In genomic region chr16:728131-728889, GRCh38 we compare ENCODE assay signal across 8 cellular contexts. TPM values are rescaled to one million over a fixed set of nuclear protein-coding genes. Genes with fewer than 3 reads are reported as not detected.
DNase-seq lines count a peak whose midpoint lies in the region; ATAC-seq and TF ChIP-seq lines count a peak whose summit lies in the region.

No MANE protein-coding gene starts in this region.

- peak overlapping the region; percentile 29 to 78; a peak in 3 of 4 replicates for H3K4me3 ChIP-seq in SK-N-SH (ENCODE audit: low read depth in 2 of 2, low read length in 1 of 2)
- H3K4me3 ChIP-seq in right cardiac atrium (ENCODE audit: low read length): peak overlapping the region; percentile 54

- TF ChIP-seq RAD21 in SK-N-SH (IDR thresholded peaks at IDR 0.05; ENCODE audit: low read length): no peak

- POLR2A ChIA-PET in SK-N-SH (lab: Yijun Ruan, JAX): interaction anchor here (0.5 to 3.0 kb wide), 6 partner anchors 8 to 79 kb away, joined by 3 to 16 read pairs (median 4); partner anchors contain the start of genes METRN and WDR90

- 0 out of 2 replicates have a peak, but pooled peaks cover 2% of the 10 kb centered on the region for H4K20me1 ChIP-seq in SK-N-SH (ENCODE audit: insufficient read depth)

- H3K27me3 ChIP-seq in SK-N-SH (ENCODE audit: insufficient read depth) (no peaks in the 10 kb centered on the region), right cardiac atrium (ENCODE audit: control insufficient read depth, insufficient read depth) (no peaks in the 10 kb centered on the region)

- H3F3A ChIP-seq in SK-N-SH (replicated peaks; ENCODE audit: insufficient read depth): peaks cover 17% of the 10 kb centered on the region

- H3K4me2 ChIP-seq in SK-N-SH: peak overlapping the region; percentile 99

- H3K27ac ChIP-seq in SK-N-SH (ENCODE audit: low read depth in 2 of 2, low read length in 1 of 2): peak overlapping the region in 1 of 2 experiments; percentile 89; a peak in 2 of 4 replicates
- H3K27ac ChIP-seq in right cardiac atrium (ENCODE audit: low read length): no peak overlapping the region

- ATAC-seq in right cardiac atrium (peak; percentile 42 to 59), sciatic nerve (peak; percentile 46), HG02610 (IDR thresholded peaks at IDR 0.05; ENCODE audit: unreplicated experiment) (no peak)

- H3K79me2 ChIP-seq in SK-N-SH (ENCODE audit: insufficient read depth): no peaks in the 10 kb centered on the region

- H3K36me3 ChIP-seq in SK-N-SH (replicated peaks in 1 of 2; ENCODE audit: control insufficient read depth in 1 of 2, insufficient read depth in 2 of 2, low read length in 1 of 2): peaks cover 0 to 7% of the 10 kb centered on the region in 2 experiments

- WGBS in SK-N-SH (ENCODE audit: low lambda C conversion rate): 0% methylated on average over 16 of the region's 80 CpGs
- 1% methylated on average over 80 of the region's 80 CpGs for WGBS in right cardiac atrium

- no peak overlapping the region for H2AFZ ChIP-seq in SK-N-SH (ENCODE audit: low read depth)

- DNase-seq in NCI-H345 (lab: John Stamatoyannopoulos, UW) (peak; percentile 66), NCI-H345 treated with DMSO at 0.1 percent for 48 hours (lab: John Stamatoyannopoulos, UW; ENCODE audit: unreplicated experiment) (no peak), HT-29 (ENCODE audit: low spot score) (peak; percentile 82), SK-N-SH (peak; percentile 96), anterior cingulate cortex (lab: John Stamatoyannopoulos, UW) (peak in 50 of 58 donors; percentile 28 to 82 (median 61)), right cardiac atrium (peak; percentile 76 to 83 (median 83)), sciatic nerve (ENCODE audit: low spot score) (peak; percentile 82)

- no peak for TF ChIP-seq EP300 in SK-N-SH (IDR thresholded peaks at IDR 0.05; ENCODE audit: borderline replicate concordance in 1 of 2, low read depth in 1 of 2, low read length in 1 of 2)

- CTCF ChIA-PET in SK-N-SH (lab: Yijun Ruan, JAX): interaction anchor here (1.2 to 20.3 kb wide), 3 partner anchors 12 to 58 kb away, joined by 3 to 358 read pairs (median 11); partner anchors contain the start of genes ANTKMT, CIAO3, FBXL16 and METRN

- peaks cover 0 to 14% of the 10 kb centered on the region in 2 experiments; a peak in 1 of 4 replicates for H3K4me1 ChIP-seq in SK-N-SH (ENCODE audit: control insufficient read depth in 1 of 2, insufficient read depth in 2 of 2, low read depth in 1 of 2, low read length in 1 of 2)
- no peaks in the 10 kb centered on the region for H3K4me1 ChIP-seq in right cardiac atrium (ENCODE audit: control insufficient read depth, insufficient read depth, low read length)

- H3K9ac ChIP-seq in SK-N-SH: no peak overlapping the region

- intact Hi-C loops in right cardiac atrium (cut with DNase I): no loop called here
- intact Hi-C loops in sciatic nerve (cut with DNase I): no loop called here

- H3K9me3 ChIP-seq in SK-N-SH (no peaks in the 10 kb centered on the region), right cardiac atrium (ENCODE audit: control insufficient read depth, low read length) (no peaks in the 10 kb centered on the region)

- H3K9me2 ChIP-seq in SK-N-SH: no peaks in the 10 kb centered on the region

- TF ChIP-seq CTCF in SK-N-SH (IDR thresholded peaks at IDR 0.05): no peak

TF ChIP-seq in SK-N-SH, 30 proteins besides CTCF, POLR2A, EP300 and RAD21 (continues in another document):
- TF ChIP-seq, protein P1, sequence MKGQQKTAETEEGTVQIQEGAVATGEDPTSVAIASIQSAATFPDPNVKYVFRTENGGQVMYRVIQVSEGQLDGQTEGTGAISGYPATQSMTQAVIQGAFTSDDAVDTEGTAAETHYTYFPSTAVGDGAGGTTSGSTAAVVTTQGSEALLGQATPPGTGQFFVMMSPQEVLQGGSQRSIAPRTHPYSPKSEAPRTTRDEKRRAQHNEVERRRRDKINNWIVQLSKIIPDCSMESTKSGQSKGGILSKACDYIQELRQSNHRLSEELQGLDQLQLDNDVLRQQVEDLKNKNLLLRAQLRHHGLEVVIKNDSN (IDR thresholded peaks at IDR 0.05; ENCODE audit: borderline replicate concordance, low read depth): 0 out of 2 replicates have a peak, but pooled peaks have one; percentile 5
- TF ChIP-seq MAX (IDR thresholded peaks at IDR 0.05; ENCODE audit: low read depth) (peak; percentile 95), RFX5 (IDR thresholded peaks at IDR 0.05; ENCODE audit: low read length) (no peak), JUND (IDR thresholded peaks at IDR 0.05) (no peak), MEF2A (IDR thresholded peaks at IDR 0.05; ENCODE audit: borderline replicate concordance, low read depth) (no peak), TEAD4 (IDR thresholded peaks at IDR 0.05; ENCODE audit: borderline replicate concordance, insufficient read depth) (0 out of 2 replicates have a peak, but pooled peaks have one; percentile 33), TCF12 (IDR thresholded peaks at IDR 0.05) (no peak), RXRA (IDR thresholded peaks at IDR 0.05; ENCODE audit: borderline replicate concordance, low read depth) (no peak), CHD2 (IDR thresholded peaks at IDR 0.05; ENCODE audit: low read length, partially characterized antibody) (no peak), ELF1 (IDR thresholded peaks at IDR 0.05) (peak; percentile 13; the same call in 1 of the 2 replicates), SMC3 (IDR thresholded peaks at IDR 0.05; ENCODE audit: low read depth, low read length) (no peak)
- TF ChIP-seq, protein P2, sequence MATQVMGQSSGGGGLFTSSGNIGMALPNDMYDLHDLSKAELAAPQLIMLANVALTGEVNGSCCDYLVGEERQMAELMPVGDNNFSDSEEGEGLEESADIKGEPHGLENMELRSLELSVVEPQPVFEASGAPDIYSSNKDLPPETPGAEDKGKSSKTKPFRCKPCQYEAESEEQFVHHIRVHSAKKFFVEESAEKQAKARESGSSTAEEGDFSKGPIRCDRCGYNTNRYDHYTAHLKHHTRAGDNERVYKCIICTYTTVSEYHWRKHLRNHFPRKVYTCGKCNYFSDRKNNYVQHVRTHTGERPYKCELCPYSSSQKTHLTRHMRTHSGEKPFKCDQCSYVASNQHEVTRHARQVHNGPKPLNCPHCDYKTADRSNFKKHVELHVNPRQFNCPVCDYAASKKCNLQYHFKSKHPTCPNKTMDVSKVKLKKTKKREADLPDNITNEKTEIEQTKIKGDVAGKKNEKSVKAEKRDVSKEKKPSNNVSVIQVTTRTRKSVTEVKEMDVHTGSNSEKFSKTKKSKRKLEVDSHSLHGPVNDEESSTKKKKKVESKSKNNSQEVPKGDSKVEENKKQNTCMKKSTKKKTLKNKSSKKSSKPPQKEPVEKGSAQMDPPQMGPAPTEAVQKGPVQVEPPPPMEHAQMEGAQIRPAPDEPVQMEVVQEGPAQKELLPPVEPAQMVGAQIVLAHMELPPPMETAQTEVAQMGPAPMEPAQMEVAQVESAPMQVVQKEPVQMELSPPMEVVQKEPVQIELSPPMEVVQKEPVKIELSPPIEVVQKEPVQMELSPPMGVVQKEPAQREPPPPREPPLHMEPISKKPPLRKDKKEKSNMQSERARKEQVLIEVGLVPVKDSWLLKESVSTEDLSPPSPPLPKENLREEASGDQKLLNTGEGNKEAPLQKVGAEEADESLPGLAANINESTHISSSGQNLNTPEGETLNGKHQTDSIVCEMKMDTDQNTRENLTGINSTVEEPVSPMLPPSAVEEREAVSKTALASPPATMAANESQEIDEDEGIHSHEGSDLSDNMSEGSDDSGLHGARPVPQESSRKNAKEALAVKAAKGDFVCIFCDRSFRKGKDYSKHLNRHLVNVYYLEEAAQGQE (IDR thresholded peaks at IDR 0.05; ENCODE audit: low read depth, low read length): no peak

RNA-seq across cellular contexts. Expression of gene HAGHL, which starts 1.4 kb away (rescaled TPM):
- 63.0 and 80.8 TPM in 2 replicates for total RNA-seq in HT-29 (2014; rRNA removed; shearing (Covaris generic))
- polyA plus RNA-seq in SK-N-SH (2012; rRNA removed) (60.6 and 65.5 TPM in 2 replicates), right cardiac atrium (21.0 TPM)
- 15.2 and 18.9 TPM in 2 replicates for polyA plus RNA-seq in SK-N-SH (2012; cell fraction: cytosol; rRNA removed)
- polyA plus RNA-seq in SK-N-SH (2012; cell fraction: nucleus; rRNA removed): 374 and 593 TPM in 2 replicates
- total RNA-seq in right cardiac atrium (10 to 100 TPM in 3 of 4 donors, 1 to 10 TPM in 1; 7.5 to 15.3 (median 12.0) TPM), sciatic nerve (6.5 TPM)

RNA-seq across cellular contexts. Expression of gene CCDC78, which starts 2.1 kb away (rescaled TPM):
- 22.9 and 30.6 TPM in 2 replicates for total RNA-seq in HT-29 (2014; rRNA removed; shearing (Covaris generic))
- 15.4 and 18.8 TPM in 2 replicates for polyA plus RNA-seq in SK-N-SH (2012; rRNA removed)
- polyA plus RNA-seq in SK-N-SH (2012; cell fraction: cytosol; rRNA removed): 1.4 and 2.8 TPM in 2 replicates
- polyA plus RNA-seq in SK-N-SH (2012; cell fraction: nucleus; rRNA removed): 160 and 164 TPM in 2 replicates
- total RNA-seq in right cardiac atrium: under 1 TPM in 3 of 4 donors, not detected in 1; 0.36 to 0.97 (median 0.40) TPM
- 0.48 TPM for polyA plus RNA-seq in right cardiac atrium
- 2.1 TPM for total RNA-seq in sciatic nerve

RNA-seq across cellular contexts. Expression of gene ANTKMT, which starts 7.4 kb away (rescaled TPM):
- 123 and 151 TPM in 2 replicates for total RNA-seq in HT-29 (2014; rRNA removed; shearing (Covaris generic))
- polyA plus RNA-seq in SK-N-SH (2012; rRNA removed) (49.5 and 57.4 TPM in 2 replicates), right cardiac atrium (37.6 TPM)
- polyA plus RNA-seq in SK-N-SH (2012; cell fraction: cytosol; rRNA removed): 22.6 and 32.2 TPM in 2 replicates
- polyA plus RNA-seq in SK-N-SH (2012; cell fraction: nucleus; rRNA removed): 144 and 312 TPM in 2 replicates
- total RNA-seq in right cardiac atrium (10 to 100 TPM; 25.7 to 38.8 (median 33.2) TPM), sciatic nerve (26.3 TPM)

RNA-seq across cellular contexts. Expression of gene CIAO3, which starts 12.5 kb away (rescaled TPM):
- 68.4 and 80.0 TPM in 2 replicates for total RNA-seq in HT-29 (2014; rRNA removed; shearing (Covaris generic))
- 14.4 TPM in 2 replicates for polyA plus RNA-seq in SK-N-SH (2012; rRNA removed)
- 5.1 and 8.7 TPM in 2 replicates for polyA plus RNA-seq in SK-N-SH (2012; cell fraction: cytosol; rRNA removed)
- 53.0 and 67.9 TPM in 2 replicates for polyA plus RNA-seq in SK-N-SH (2012; cell fraction: nucleus; rRNA removed)
- 10 to 100 TPM; 21.5 to 31.3 (median 23.4) TPM for total RNA-seq in right cardiac atrium
- polyA plus RNA-seq in right cardiac atrium: 28.2 TPM
- 26.9 TPM for total RNA-seq in sciatic nerve

RNA-seq across cellular contexts. Expression of gene METRN, which starts 13.4 kb away (rescaled TPM):
- 82.2 and 108 TPM in 2 replicates for total RNA-seq in HT-29 (2014; rRNA removed; shearing (Covaris generic))
- polyA plus RNA-seq in SK-N-SH (2012; rRNA removed) (52.4 and 59.7 TPM in 2 replicates), right cardiac atrium (68.2 TPM)
- 25.1 and 56.0 TPM in 2 replicates for polyA plus RNA-seq in SK-N-SH (2012; cell fraction: cytosol; rRNA removed)
- polyA plus RNA-seq in SK-N-SH (2012; cell fraction: nucleus; rRNA removed): 47.0 and 55.6 TPM in 2 replicates
- total RNA-seq in right cardiac atrium (10 to 100 TPM; 65.2 to 75.0 (median 69.4) TPM), sciatic nerve (120 TPM)
